ENCODE assay signal across 17 cellular contexts in the genomic region with DNA sequence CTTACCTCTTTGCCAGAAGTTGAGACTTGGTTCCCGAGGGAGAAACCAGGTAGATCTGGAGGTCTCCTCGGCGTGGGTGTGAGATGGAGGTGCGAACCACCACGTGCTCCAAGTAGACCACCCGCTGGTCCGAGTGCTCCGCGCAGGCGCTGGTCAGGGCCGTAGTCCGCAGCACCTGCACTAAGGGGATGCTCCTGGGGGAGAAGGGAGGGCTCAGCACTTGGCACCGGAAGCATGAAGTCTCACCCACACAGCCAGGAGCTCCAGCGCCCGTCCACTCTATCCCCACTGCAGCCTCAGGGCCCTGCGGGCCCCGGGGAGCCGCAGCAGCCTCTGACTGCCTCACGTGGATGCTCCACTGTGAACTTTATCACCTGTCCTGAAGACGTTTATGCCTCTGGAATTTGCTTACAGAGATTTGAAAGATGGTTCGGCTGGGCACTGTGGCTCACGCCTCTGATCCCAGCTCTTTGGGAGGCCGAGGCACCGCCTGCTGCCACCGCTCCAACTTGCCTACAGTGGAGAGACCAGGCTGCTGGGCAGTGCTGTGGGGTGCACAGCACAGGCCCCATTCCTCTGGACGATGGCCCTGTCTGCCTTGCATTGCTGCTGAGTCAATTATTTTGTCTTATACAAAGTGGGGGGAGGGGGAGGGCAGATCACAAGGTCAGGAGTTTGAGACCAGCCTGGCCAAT.
A peak's percentile ranks its signal among the peaks of the same experiment; 100 is the strongest.
DNase-seq lines count a peak whose midpoint lies in the region; ATAC-seq and TF ChIP-seq lines count a peak whose summit lies in the region.
"Had no signal": no experiment of that assay in that cellular context is flagged by ENCODE, and none has a peak within 500 bp of the region (broad histone marks: within the 10 kb centered on the region; RNA-seq: fewer than 3 reads in every experiment).

No MANE protein-coding gene starts in this region.

- no peaks in the 10 kb centered on the region for H3K27me3 ChIP-seq in RWPE2 (ENCODE audit: insufficient read depth, poor library complexity, severe bottlenecking)
- peaks cover 10% of the 10 kb centered on the region for H3K27me3 ChIP-seq in neural progenitor cell

- H3K27me3 Mint-ChIP-seq in chondrocyte (ENCODE audit: low read depth) (peaks cover 14% of the 10 kb centered on the region), neural progenitor cell (ENCODE audit: insufficient read depth, low read depth) (peaks cover 14% of the 10 kb centered on the region), progenitor cell of endocrine pancreas (peaks cover 14% of the 10 kb centered on the region)

- no peak overlapping the region for H3K9ac ChIP-seq in neural progenitor cell
- H3K9ac ChIP-seq: GM23248 had no signal

- peak; percentile 65 for DNase-seq in RWPE2 (ENCODE audit: low spot score)
- DNase-seq in chondrocyte (ENCODE audit: low spot score) = peak; percentile 74
- no peak for DNase-seq in neural progenitor cell (ENCODE audit: low spot score)
- peak; percentile 45 for DNase-seq in sciatic nerve (ENCODE audit: low spot score)
- DNase-seq in progenitor cell of endocrine pancreas (ENCODE audit: low spot score, unreplicated experiment) = no peak
- DNase-seq in NOMO-1 treated with dmso at 0.1 percent for 144 hours (lab: John Stamatoyannopoulos, UW; ENCODE audit: unreplicated experiment) = no peak
- DNase-seq in GM13976 (ENCODE audit: low spot score) = no peak
- DNase-seq: C1 segment of cervical spinal cord; Calu3; CD4-positive, alpha-beta memory T cell; COR-L47; DMS53; DMS79 treated with DMSO at 0.1 percent for 48 hours; GF-D8; GM23248 had no signal

- H3K9me3 ChIP-seq in RWPE2 (ENCODE audit: severe bottlenecking) = no peaks in the 10 kb centered on the region
- no peaks in the 10 kb centered on the region for H3K9me3 ChIP-seq in neural progenitor cell (ENCODE audit: low read depth)

- H3K36me3 ChIP-seq in RWPE2 (ENCODE audit: low read depth) (no peaks in the 10 kb centered on the region), neural progenitor cell (no peaks in the 10 kb centered on the region)

- H2AFZ ChIP-seq in neural progenitor cell (replicated peaks) = no peak overlapping the region
- H2AFZ ChIP-seq: GM23248 had no signal

- H3K4me3 ChIP-seq in RWPE2 (ENCODE audit: severe bottlenecking) (no peak overlapping the region), neural progenitor cell (no peak overlapping the region)
- H3K4me3 ChIP-seq: GM23248 had no signal

- no peak overlapping the region for H3K27ac Mint-ChIP-seq in chondrocyte (ENCODE audit: unreplicated experiment)
- no peak overlapping the region for H3K27ac Mint-ChIP-seq in neural progenitor cell
- no peak overlapping the region for H3K27ac Mint-ChIP-seq in progenitor cell of endocrine pancreas
- H3K27ac Mint-ChIP-seq: CD4-positive, alpha-beta memory T cell had no signal

- H3F3A ChIP-seq in neural progenitor cell (ENCODE audit: low read depth) = peaks cover 12% of the 10 kb centered on the region

- ATAC-seq in RWPE2 (ENCODE audit: low read depth) = no peak
- peak; percentile 13 for ATAC-seq in sciatic nerve
- no peak for ATAC-seq in GM19397 (IDR thresholded peaks at IDR 0.05; ENCODE audit: unreplicated experiment)
- ATAC-seq: HCT116 had no signal

- no peaks in the 10 kb centered on the region for H4K20me1 ChIP-seq in neural progenitor cell (ENCODE audit: low read depth)

- H3K9me3 Mint-ChIP-seq in chondrocyte (ENCODE audit: low read depth) (peaks cover 1% of the 10 kb centered on the region), neural progenitor cell (peaks cover 4% of the 10 kb centered on the region), progenitor cell of endocrine pancreas (ENCODE audit: low read depth) (no peaks in the 10 kb centered on the region)
- H3K9me3 Mint-ChIP-seq: CD4-positive, alpha-beta memory T cell had no signal

- in situ Hi-C loops in GM13976 (cut with MboI; ENCODE audit: low sequenced_read_pairs, unreplicated experiment) = no loop called here

- H3K4me3 Mint-ChIP-seq in chondrocyte (ENCODE audit: unreplicated experiment) = no peak overlapping the region
- no peak overlapping the region for H3K4me3 Mint-ChIP-seq in neural progenitor cell
- no peak overlapping the region for H3K4me3 Mint-ChIP-seq in progenitor cell of endocrine pancreas (ENCODE audit: low read depth)
- H3K4me3 Mint-ChIP-seq: CD4-positive, alpha-beta memory T cell had no signal

- H3K79me2 ChIP-seq in neural progenitor cell (ENCODE audit: low read depth) = no peaks in the 10 kb centered on the region

- H3K4me1 Mint-ChIP-seq in chondrocyte (ENCODE audit: low read depth) (peaks cover 5% of the 10 kb centered on the region), neural progenitor cell (peaks cover 12% of the 10 kb centered on the region), progenitor cell of endocrine pancreas (ENCODE audit: low read depth) (peaks cover 4% of the 10 kb centered on the region)

- intact Hi-C loops in sciatic nerve (cut with DNase I) = loop anchor here (10.0 kb wide), 1 partner anchor 124 kb away; no protein-coding TSS in a partner anchor

- no peaks in the 10 kb centered on the region for H3K36me3 Mint-ChIP-seq in chondrocyte (ENCODE audit: low read depth)
- peaks cover 1% of the 10 kb centered on the region for H3K36me3 Mint-ChIP-seq in neural progenitor cell
- no peaks in the 10 kb centered on the region for H3K36me3 Mint-ChIP-seq in progenitor cell of endocrine pancreas (ENCODE audit: insufficient read depth)
- H3K36me3 Mint-ChIP-seq: CD4-positive, alpha-beta memory T cell had no signal

- peak overlapping the region; percentile 21 for H3K4me2 ChIP-seq in neural progenitor cell

- H3K4me1 ChIP-seq in RWPE2 (ENCODE audit: insufficient read depth, poor library complexity, severe bottlenecking) (no peaks in the 10 kb centered on the region), neural progenitor cell (peaks cover 42% of the 10 kb centered on the region)

- H3K27ac ChIP-seq in RWPE2 (ENCODE audit: poor library complexity, severe bottlenecking) = no peak overlapping the region
- peak overlapping the region; percentile 64 for H3K27ac ChIP-seq in neural progenitor cell
- H3K27ac ChIP-seq: GM23248 had no signal

- TF ChIP-seq CTCF in RWPE2 (IDR thresholded peaks at IDR 0.05; ENCODE audit: poor library complexity, severe bottlenecking) (no peak), chondrocyte (IDR thresholded peaks at IDR 0.05) (no peak), neural progenitor cell (IDR thresholded peaks at IDR 0.05) (no peak), progenitor cell of endocrine pancreas (IDR thresholded peaks at IDR 0.05; ENCODE audit: unreplicated experiment) (no peak), GM13976 (IDR thresholded peaks at IDR 0.05; ENCODE audit: borderline replicate concordance, control extremely low read depth, extremely low read depth, insufficient read depth, missing control alignments) (no peak)

Comparison
In these comparisons a context has a peak if more than half of its experiments do, and no peak if none do; other contexts are left out.
1. DNase-seq: peak in RWPE2 (single experiment), chondrocyte (single experiment) and sciatic nerve (single experiment); none in neural progenitor cell (single experiment), progenitor cell of endocrine pancreas (single experiment), NOMO-1 treated with dmso at 0.1 percent for 144 hours (single experiment) and GM13976 (single experiment).